In genomic region chr20:12453711-12454110, GRCh38 we compare ENCODE assay signal across 9 cellular contexts.
"Had no signal": no experiment of that assay in that cellular context is flagged by ENCODE, and none has a peak within 500 bp of the region (broad histone marks: within the 10 kb centered on the region; RNA-seq: fewer than 3 reads in every experiment).

No MANE protein-coding gene starts in this region.

- H3K27ac ChIP-seq: GM23248 had no signal

- H3K4me2 ChIP-seq: GM23338 had no signal

- DNase-seq: GM23248, GOT3, H7, H9, HCEC 1CT, HFFc6 had no signal

- ATAC-seq: GM23338, HCT116 had no signal

- H3K9ac ChIP-seq: GM23248 had no signal

- H3K4me3 ChIP-seq: GM23248, GM23338, HAP-1 had no signal

- H2AFZ ChIP-seq: GM23248, GM23338 had no signal

- H3K9me3 ChIP-seq: HAP-1 had no signal

- H3K4me1 ChIP-seq: HAP-1 had no signal

- H3K36me3 ChIP-seq: HAP-1 had no signal
